In the genomic region with DNA sequence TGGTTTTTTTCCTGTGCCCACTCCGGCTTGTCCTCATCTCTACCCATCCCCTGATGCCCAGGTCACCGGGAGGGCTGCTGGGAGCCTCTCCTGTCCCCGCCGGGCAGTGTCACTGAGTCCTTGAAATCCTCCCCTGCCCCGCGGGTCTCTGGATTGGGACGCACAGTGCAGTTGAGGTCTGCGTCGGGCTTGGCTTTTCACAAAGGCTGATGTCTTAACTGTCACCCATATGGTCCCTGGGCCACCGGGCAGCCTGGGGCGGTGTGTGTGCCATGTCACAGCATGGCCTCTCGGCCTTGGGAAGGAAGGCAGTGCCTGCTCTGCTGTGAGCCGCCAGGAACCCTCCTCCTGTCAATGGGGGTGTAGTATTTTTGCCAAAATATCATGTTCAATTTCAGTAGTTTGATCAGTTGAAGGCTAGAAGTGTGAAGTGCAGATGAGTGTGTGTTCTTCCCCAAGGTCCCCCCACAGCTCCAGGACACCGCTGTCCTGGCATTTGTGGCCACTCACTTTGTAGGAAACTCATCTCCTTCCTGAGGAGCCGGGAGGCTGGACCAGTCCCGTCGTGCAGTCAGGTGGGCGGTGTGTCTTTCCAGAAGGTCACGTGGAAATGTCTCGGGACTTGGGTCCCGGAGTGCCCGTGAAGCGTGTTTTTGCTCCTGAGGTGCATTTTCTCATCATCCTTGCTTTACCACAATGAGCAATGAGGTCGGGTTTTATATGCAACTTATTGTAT, we compare ENCODE assay signal across 18 cellular contexts. TPM values are rescaled to one million over a fixed set of nuclear protein-coding genes. Genes with fewer than 3 reads are reported as not detected.
DNase-seq lines count a peak whose midpoint lies in the region; ATAC-seq and TF ChIP-seq lines count a peak whose summit lies in the region.
"Had no signal": no experiment of that assay in that cellular context is flagged by ENCODE, and none has a peak within 500 bp of the region (broad histone marks: within the 10 kb centered on the region; RNA-seq: fewer than 3 reads in every experiment).

No MANE protein-coding gene starts in this region.

- H3K9me3 ChIP-seq in BLaER1, result no peaks in the 10 kb centered on the region

- no peak overlapping the region for H3K4me3 ChIP-seq in BLaER1
- no peak overlapping the region for H3K4me3 ChIP-seq in H7 (ENCODE audit: insufficient read depth, low read depth, low read length)

- peaks cover 3% of the 10 kb centered on the region; the same call in 1 of the 2 replicates for H3K9me3 Mint-ChIP-seq in WTC11
- H3K9me3 Mint-ChIP-seq in nephron progenitor cell, result no peaks in the 10 kb centered on the region
- no peaks in the 10 kb centered on the region for H3K9me3 Mint-ChIP-seq in activated T-cell treated with anti-CD3 and anti-CD28 coated beads, Interleukin-2, amount 50 U/mL, for 24 hours
- H3K9me3 Mint-ChIP-seq: CD4-positive, alpha-beta memory T cell; HFFc6 had no signal

- no peak overlapping the region for H3K9ac ChIP-seq in BLaER1

- H3K4me3 Mint-ChIP-seq in WTC11 (no peak overlapping the region), nephron progenitor cell (no peak overlapping the region)
- no peak overlapping the region for H3K4me3 Mint-ChIP-seq in activated T-cell treated with anti-CD3 and anti-CD28 coated beads, Interleukin-2, amount 50 U/mL, for 24 hours
- H3K4me3 Mint-ChIP-seq: CD4-positive, alpha-beta memory T cell; HFFc6; IgD-negative memory B cell had no signal

- DNase-seq in H7 (peak; percentile 42), WTC11 (ENCODE audit: low spot score) (no peak), nephron progenitor cell (no peak), HUDEP-2 (lab: John Stamatoyannopoulos, UW; ENCODE audit: unreplicated experiment in 76 of 76) (no peak), mucosa of gallbladder (ENCODE audit: low spot score) (no peak), NCI-H1092 (lab: John Stamatoyannopoulos, UW) (no peak)
- no peak for DNase-seq in activated T-cell treated with anti-CD3 and anti-CD28 coated beads, Interleukin-2, amount 50 U/mL, for 24 hours
- DNase-seq: ACHN; CD4-positive, alpha-beta memory T cell; DMS153; DMS79 treated with DMSO at 0.1 percent for 48 hours; GDM1; GOT3; HCEC 1CT; HFFc6 had no signal

- peak overlapping the region; percentile 92 for H3K4me2 ChIP-seq in BLaER1

- ATAC-seq in WTC11, result no peak

- H3K36me3 Mint-ChIP-seq in WTC11 (peaks cover 70% of the 10 kb centered on the region), nephron progenitor cell (ENCODE audit: low read depth) (peaks cover 60% of the 10 kb centered on the region)
- peaks cover 53% of the 10 kb centered on the region for H3K36me3 Mint-ChIP-seq in activated T-cell treated with anti-CD3 and anti-CD28 coated beads, Interleukin-2, amount 50 U/mL, for 24 hours (ENCODE audit: low read depth)
- H3K36me3 Mint-ChIP-seq: CD4-positive, alpha-beta memory T cell; IgD-negative memory B cell had no signal

- H3K4me1 ChIP-seq in BLaER1, result peaks cover 93% of the 10 kb centered on the region

- H3K27me3 Mint-ChIP-seq in WTC11 (ENCODE audit: low read depth) (no peaks in the 10 kb centered on the region; the same call in 1 of the 2 replicates), nephron progenitor cell (ENCODE audit: low read depth, poor library complexity) (peaks cover 5% of the 10 kb centered on the region)
- peaks cover 11% of the 10 kb centered on the region for H3K27me3 Mint-ChIP-seq in activated T-cell treated with anti-CD3 and anti-CD28 coated beads, Interleukin-2, amount 50 U/mL, for 24 hours

- H3K27me3 ChIP-seq in BLaER1 (peaks cover 19% of the 10 kb centered on the region; the same call in 1 of the 2 replicates), H7 (ENCODE audit: control insufficient read depth, insufficient read depth, low read length) (no peaks in the 10 kb centered on the region)

- CTCF ChIA-PET in WTC11 (lab: Charles Lee), result no interaction called here

- H3K27ac ChIP-seq in BLaER1, result no peak overlapping the region
- H3K27ac ChIP-seq: C4-2B had no signal

- H3K27ac Mint-ChIP-seq in WTC11, result peak overlapping the region; percentile 79; the same call in 1 of the 2 replicates
- H3K27ac Mint-ChIP-seq in nephron progenitor cell, result peak overlapping the region; percentile 91
- no peak overlapping the region for H3K27ac Mint-ChIP-seq in activated T-cell treated with anti-CD3 and anti-CD28 coated beads, Interleukin-2, amount 50 U/mL, for 24 hours
- H3K27ac Mint-ChIP-seq: CD4-positive, alpha-beta memory T cell; HFFc6; IgD-negative memory B cell had no signal

- no peaks in the 10 kb centered on the region for H3K36me3 ChIP-seq in BLaER1
- H3K36me3 ChIP-seq in H7 (replicated peaks; ENCODE audit: control insufficient read depth, insufficient read depth, low read length), result peaks cover 38% of the 10 kb centered on the region

- no peak for TF ChIP-seq CTCF in WTC11 (IDR thresholded peaks at IDR 0.05)
- no peak for TF ChIP-seq CTCF in nephron progenitor cell (IDR thresholded peaks at IDR 0.05)

- H4K20me1 ChIP-seq in BLaER1, result peaks cover 18% of the 10 kb centered on the region; the same call in 1 of the 2 replicates

- POLR2A ChIA-PET in WTC11 (lab: Charles Lee), result no interaction called here

- H3K4me1 Mint-ChIP-seq in WTC11 (peaks cover 10% of the 10 kb centered on the region), nephron progenitor cell (no peaks in the 10 kb centered on the region)
- no peaks in the 10 kb centered on the region for H3K4me1 Mint-ChIP-seq in activated T-cell treated with anti-CD3 and anti-CD28 coated beads, Interleukin-2, amount 50 U/mL, for 24 hours (ENCODE audit: low read depth)
- H3K4me1 Mint-ChIP-seq: CD4-positive, alpha-beta memory T cell had no signal

TF ChIP-seq in WTC11, 78 proteins besides CTCF, POLR2A, EP300 and RAD21 (continues in another document):
- TF ChIP-seq MYBL2 (CRISPR knock-in tag; IDR thresholded peaks at IDR 0.05) (no peak), ZNF416 (CRISPR knock-in tag; IDR thresholded peaks at IDR 0.05) (no peak), FOXP1 (CRISPR knock-in tag; IDR thresholded peaks at IDR 0.05; ENCODE audit: borderline replicate concordance) (no peak), GTF2I (CRISPR knock-in tag; conservative IDR thresholded peaks at IDR 0.05) (no peak), ZBTB21 (CRISPR knock-in tag; IDR thresholded peaks at IDR 0.05; ENCODE audit: borderline replicate concordance) (no peak)
- TF ChIP-seq, protein P1, sequence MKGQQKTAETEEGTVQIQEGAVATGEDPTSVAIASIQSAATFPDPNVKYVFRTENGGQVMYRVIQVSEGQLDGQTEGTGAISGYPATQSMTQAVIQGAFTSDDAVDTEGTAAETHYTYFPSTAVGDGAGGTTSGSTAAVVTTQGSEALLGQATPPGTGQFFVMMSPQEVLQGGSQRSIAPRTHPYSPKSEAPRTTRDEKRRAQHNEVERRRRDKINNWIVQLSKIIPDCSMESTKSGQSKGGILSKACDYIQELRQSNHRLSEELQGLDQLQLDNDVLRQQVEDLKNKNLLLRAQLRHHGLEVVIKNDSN (CRISPR knock-in tag; IDR thresholded peaks at IDR 0.05), result no peak
- TF ChIP-seq, protein P2, sequence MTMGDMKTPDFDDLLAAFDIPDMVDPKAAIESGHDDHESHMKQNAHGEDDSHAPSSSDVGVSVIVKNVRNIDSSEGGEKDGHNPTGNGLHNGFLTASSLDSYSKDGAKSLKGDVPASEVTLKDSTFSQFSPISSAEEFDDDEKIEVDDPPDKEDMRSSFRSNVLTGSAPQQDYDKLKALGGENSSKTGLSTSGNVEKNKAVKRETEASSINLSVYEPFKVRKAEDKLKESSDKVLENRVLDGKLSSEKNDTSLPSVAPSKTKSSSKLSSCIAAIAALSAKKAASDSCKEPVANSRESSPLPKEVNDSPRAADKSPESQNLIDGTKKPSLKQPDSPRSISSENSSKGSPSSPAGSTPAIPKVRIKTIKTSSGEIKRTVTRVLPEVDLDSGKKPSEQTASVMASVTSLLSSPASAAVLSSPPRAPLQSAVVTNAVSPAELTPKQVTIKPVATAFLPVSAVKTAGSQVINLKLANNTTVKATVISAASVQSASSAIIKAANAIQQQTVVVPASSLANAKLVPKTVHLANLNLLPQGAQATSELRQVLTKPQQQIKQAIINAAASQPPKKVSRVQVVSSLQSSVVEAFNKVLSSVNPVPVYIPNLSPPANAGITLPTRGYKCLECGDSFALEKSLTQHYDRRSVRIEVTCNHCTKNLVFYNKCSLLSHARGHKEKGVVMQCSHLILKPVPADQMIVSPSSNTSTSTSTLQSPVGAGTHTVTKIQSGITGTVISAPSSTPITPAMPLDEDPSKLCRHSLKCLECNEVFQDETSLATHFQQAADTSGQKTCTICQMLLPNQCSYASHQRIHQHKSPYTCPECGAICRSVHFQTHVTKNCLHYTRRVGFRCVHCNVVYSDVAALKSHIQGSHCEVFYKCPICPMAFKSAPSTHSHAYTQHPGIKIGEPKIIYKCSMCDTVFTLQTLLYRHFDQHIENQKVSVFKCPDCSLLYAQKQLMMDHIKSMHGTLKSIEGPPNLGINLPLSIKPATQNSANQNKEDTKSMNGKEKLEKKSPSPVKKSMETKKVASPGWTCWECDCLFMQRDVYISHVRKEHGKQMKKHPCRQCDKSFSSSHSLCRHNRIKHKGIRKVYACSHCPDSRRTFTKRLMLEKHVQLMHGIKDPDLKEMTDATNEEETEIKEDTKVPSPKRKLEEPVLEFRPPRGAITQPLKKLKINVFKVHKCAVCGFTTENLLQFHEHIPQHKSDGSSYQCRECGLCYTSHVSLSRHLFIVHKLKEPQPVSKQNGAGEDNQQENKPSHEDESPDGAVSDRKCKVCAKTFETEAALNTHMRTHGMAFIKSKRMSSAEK (CRISPR knock-in tag; IDR thresholded peaks at IDR 0.05; ENCODE audit: borderline replicate concordance), result no peak
- TF ChIP-seq, protein P3, sequence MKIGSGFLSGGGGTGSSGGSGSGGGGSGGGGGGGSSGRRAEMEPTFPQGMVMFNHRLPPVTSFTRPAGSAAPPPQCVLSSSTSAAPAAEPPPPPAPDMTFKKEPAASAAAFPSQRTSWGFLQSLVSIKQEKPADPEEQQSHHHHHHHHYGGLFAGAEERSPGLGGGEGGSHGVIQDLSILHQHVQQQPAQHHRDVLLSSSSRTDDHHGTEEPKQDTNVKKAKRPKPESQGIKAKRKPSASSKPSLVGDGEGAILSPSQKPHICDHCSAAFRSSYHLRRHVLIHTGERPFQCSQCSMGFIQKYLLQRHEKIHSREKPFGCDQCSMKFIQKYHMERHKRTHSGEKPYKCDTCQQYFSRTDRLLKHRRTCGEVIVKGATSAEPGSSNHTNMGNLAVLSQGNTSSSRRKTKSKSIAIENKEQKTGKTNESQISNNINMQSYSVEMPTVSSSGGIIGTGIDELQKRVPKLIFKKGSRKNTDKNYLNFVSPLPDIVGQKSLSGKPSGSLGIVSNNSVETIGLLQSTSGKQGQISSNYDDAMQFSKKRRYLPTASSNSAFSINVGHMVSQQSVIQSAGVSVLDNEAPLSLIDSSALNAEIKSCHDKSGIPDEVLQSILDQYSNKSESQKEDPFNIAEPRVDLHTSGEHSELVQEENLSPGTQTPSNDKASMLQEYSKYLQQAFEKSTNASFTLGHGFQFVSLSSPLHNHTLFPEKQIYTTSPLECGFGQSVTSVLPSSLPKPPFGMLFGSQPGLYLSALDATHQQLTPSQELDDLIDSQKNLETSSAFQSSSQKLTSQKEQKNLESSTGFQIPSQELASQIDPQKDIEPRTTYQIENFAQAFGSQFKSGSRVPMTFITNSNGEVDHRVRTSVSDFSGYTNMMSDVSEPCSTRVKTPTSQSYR (CRISPR knock-in tag; IDR thresholded peaks at IDR 0.05), result no peak

RNA-seq across cellular contexts. Expression of a gene that starts 37.6 kb away (rescaled TPM):
- 155 and 188 TPM in 2 replicates for total RNA-seq in H7 (2014; rRNA removed; shearing (Covaris generic))
- total RNA-seq in WTC11 (2021) (216 to 281 TPM (median 222 TPM) in 3 replicates), mucosa of gallbladder (387 TPM)
